ENCODE assay signal across 20 cellular contexts in the genomic region with DNA sequence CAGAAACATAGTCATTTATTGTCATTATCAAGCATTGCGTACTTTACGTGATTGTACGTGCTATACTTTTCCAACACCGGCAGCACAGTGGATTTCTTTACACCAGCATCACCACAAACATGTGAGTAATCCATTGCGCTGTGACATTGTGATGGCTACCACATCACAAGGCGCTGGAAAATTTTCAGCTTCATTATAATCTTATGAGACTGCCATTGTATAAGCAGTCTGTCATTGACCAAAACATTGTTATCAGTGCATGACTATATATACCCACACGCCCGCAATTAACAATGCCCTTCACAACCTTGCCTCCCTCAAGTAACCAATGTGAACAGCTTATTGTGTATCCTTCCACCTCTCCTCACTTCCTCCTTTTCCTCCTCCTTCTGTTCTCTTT.
DNase-seq lines count a peak whose midpoint lies in the region; ATAC-seq and TF ChIP-seq lines count a peak whose summit lies in the region.
"Had no signal": no experiment of that assay in that cellular context is flagged by ENCODE, and none has a peak within 500 bp of the region (broad histone marks: within the 10 kb centered on the region; RNA-seq: fewer than 3 reads in every experiment).

No MANE protein-coding gene starts in this region.

- H3K4me3 ChIP-seq in right cardiac atrium (ENCODE audit: low read length) = no peak overlapping the region
- H3K4me3 ChIP-seq in astrocyte of the spinal cord (ENCODE audit: low read depth, low read length) = no peak overlapping the region

- no peaks in the 10 kb centered on the region for H3K9me3 ChIP-seq in right cardiac atrium (ENCODE audit: control insufficient read depth, low read length)
- H3K9me3 ChIP-seq: Caco-2 had no signal

- no peak overlapping the region for H3K4me3 Mint-ChIP-seq in activated naive CD8-positive, alpha-beta T cell treated with anti-CD3 and anti-CD28 coated beads for 36 hours
- H3K4me3 Mint-ChIP-seq: B cell; CD4-positive, CD25-positive, alpha-beta regulatory T cell had no signal

- peak; percentile 45 for ATAC-seq in Right ventricle myocardium superior (ENCODE audit: poor library complexity)
- no peak for ATAC-seq in right cardiac atrium
- ATAC-seq in left colon = peak; percentile 70

- H3K27ac ChIP-seq in right cardiac atrium (ENCODE audit: low read length) = no peak overlapping the region
- H3K27ac ChIP-seq: 22Rv1 had no signal

- H3K27ac Mint-ChIP-seq in activated naive CD8-positive, alpha-beta T cell treated with anti-CD3 and anti-CD28 coated beads for 36 hours = no peak overlapping the region
- H3K27ac Mint-ChIP-seq: B cell; CD4-positive, CD25-positive, alpha-beta regulatory T cell had no signal

- no peaks in the 10 kb centered on the region for H3K4me1 Mint-ChIP-seq in activated naive CD8-positive, alpha-beta T cell treated with anti-CD3 and anti-CD28 coated beads for 36 hours
- H3K4me1 Mint-ChIP-seq: CD4-positive, CD25-positive, alpha-beta regulatory T cell had no signal

- intact Hi-C loops in Right ventricle myocardium superior (cut with DNase I) (no loop called here), right cardiac atrium (cut with DNase I) (no loop called here), left colon (cut with DNase I, micrococcal nuclease) (no loop called here)

- in situ Hi-C loops in astrocyte of the spinal cord (cut with HindIII; ENCODE audit: low sequenced_read_pairs) = no loop called here

- peaks cover under 1% of the 10 kb centered on the region for H3K4me1 ChIP-seq in right cardiac atrium (ENCODE audit: control insufficient read depth, insufficient read depth, low read length)
- H3K4me1 ChIP-seq: Caco-2 had no signal

- H3K27me3 ChIP-seq in right cardiac atrium (ENCODE audit: control insufficient read depth, insufficient read depth) = no peaks in the 10 kb centered on the region

- WGBS in right cardiac atrium = 83% methylated on average over 8 of the region's 8 CpGs

- H3K27me3 Mint-ChIP-seq in activated naive CD8-positive, alpha-beta T cell treated with anti-CD3 and anti-CD28 coated beads for 36 hours = no peaks in the 10 kb centered on the region
- H3K27me3 Mint-ChIP-seq: B cell had no signal

- no peak for TF ChIP-seq CTCF in astrocyte of the spinal cord (IDR thresholded peaks at IDR 0.05; ENCODE audit: low read depth, low read length)

- peaks cover 2% of the 10 kb centered on the region for H3K36me3 Mint-ChIP-seq in activated naive CD8-positive, alpha-beta T cell treated with anti-CD3 and anti-CD28 coated beads for 36 hours

- no peak for DNase-seq in Right ventricle myocardium superior
- DNase-seq in right cardiac atrium = no peak
- DNase-seq in astrocyte of the spinal cord (ENCODE audit: low read depth, low spot score) = peak; percentile 42
- no peak for DNase-seq in left colon
- DNase-seq in superior temporal gyrus (ENCODE audit: extremely low spot score) = peak; percentile 65
- no peak for DNase-seq in DMS53 (lab: John Stamatoyannopoulos, UW)
- DNase-seq in activated T-cell treated with anti-CD3 and anti-CD28 coated beads, Interleukin-2, amount 50 U/mL, for 1 hour = no peak
- DNase-seq in activated naive CD8-positive, alpha-beta T cell treated with anti-CD3 and anti-CD28 coated beads for 36 hours = no peak
- DNase-seq: Caco-2; CD4-positive, CD25-positive, alpha-beta regulatory T cell; DMS153; HCEC 1CT; NCI-H1105 treated with DMSO at 0.1 percent for 48 hours; NCI-H187; NCI-H69; NK-92 treated with Interleukin-12 subunit alpha and Interleukin-12 subunit beta, amount 100 ng/mL, for 24 hours; OCI-M1; RPMI8226 had no signal

- no peaks in the 10 kb centered on the region for H3K9me3 Mint-ChIP-seq in activated naive CD8-positive, alpha-beta T cell treated with anti-CD3 and anti-CD28 coated beads for 36 hours
- H3K9me3 Mint-ChIP-seq: CD4-positive, CD25-positive, alpha-beta regulatory T cell had no signal

Comparison
In these comparisons a context has a peak if more than half of its experiments do, and no peak if none do; other contexts are left out.
1. ATAC-seq: peak in Right ventricle myocardium superior (single experiment) and left colon (single experiment); none in right cardiac atrium (0 of 2).
2. DNase-seq: peak in astrocyte of the spinal cord (single experiment) and superior temporal gyrus (single experiment); none in Right ventricle myocardium superior (single experiment), right cardiac atrium (0 of 3), left colon (0 of 2), DMS53 (single experiment), activated T-cell treated with anti-CD3 and anti-CD28 coated beads, Interleukin-2, amount 50 U/mL, for 1 hour (single experiment) and activated naive CD8-positive, alpha-beta T cell treated with anti-CD3 and anti-CD28 coated beads for 36 hours (single experiment).